In the genomic region with DNA sequence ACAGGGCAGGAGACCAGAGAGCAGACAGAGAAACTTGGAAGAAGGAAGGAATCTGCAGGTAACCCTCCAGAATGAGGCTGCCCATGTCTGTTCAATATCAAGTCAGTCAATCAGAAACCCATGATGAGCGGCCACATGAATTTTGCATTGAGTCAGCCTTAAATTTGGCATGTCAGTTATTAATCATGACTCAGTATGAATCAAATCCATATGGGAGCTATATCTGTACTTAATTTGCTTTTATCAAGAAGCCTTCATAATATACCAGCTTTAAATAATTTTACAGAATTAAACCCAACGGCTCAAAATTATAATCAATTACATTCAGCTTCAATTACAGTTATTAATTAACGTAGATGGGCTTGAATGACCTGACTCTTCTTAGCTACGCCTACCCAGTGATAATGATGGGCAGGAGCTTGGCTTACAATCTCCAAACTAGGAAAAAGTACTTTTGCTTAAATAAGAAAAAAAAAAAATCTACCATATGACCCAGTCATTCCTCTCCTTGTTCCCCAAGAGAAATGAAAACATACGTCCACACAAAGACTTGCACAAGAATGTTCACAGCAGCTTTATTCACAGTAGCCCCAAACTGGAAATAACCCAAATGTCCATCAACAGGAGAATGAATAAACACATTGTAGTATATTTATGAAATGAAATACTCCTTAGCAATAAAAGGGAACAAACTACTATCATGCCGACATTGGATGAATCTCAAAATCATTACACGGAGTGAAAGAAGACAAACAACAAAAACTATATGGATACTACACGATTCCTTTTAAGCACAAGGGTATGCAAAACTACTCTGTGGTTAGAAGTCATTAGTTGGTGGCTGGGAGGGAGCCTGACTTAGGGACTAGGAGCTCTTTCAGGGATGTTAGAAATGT, we compare ENCODE assay signal across 14 cellular contexts. TPM values are rescaled to one million over a fixed set of nuclear protein-coding genes. Genes with fewer than 3 reads are reported as not detected.
DNase-seq lines count a peak whose midpoint lies in the region; ATAC-seq and TF ChIP-seq lines count a peak whose summit lies in the region.
"Had no signal": no experiment of that assay in that cellular context is flagged by ENCODE, and none has a peak within 500 bp of the region (broad histone marks: within the 10 kb centered on the region; RNA-seq: fewer than 3 reads in every experiment).

No MANE protein-coding gene starts in this region.

- H3K4me1 ChIP-seq in foreskin keratinocyte, result no peaks in the 10 kb centered on the region
- H3K4me1 ChIP-seq: Caco-2 had no signal

- intact Hi-C loops in lower leg skin (cut with DNase I; ENCODE audit: low total_unique reads), result no loop called here

- H3K27ac ChIP-seq in foreskin keratinocyte, result no peak overlapping the region

- ATAC-seq in foreskin keratinocyte (peak; percentile 78), HG03159 (IDR thresholded peaks at IDR 0.05; ENCODE audit: unreplicated experiment) (no peak)
- ATAC-seq in stimulated activated effector memory CD8-positive, alpha-beta T cell treated with anti-CD3 and anti-CD28 coated beads, Interleukin-12 subunit alpha, Interleukin-12 subunit beta, amount 100 ng/mL, for 72 hours, result peak; percentile 63
- ATAC-seq: GM23338 had no signal

- peaks cover 35% of the 10 kb centered on the region for H3K36me3 Mint-ChIP-seq in HFFc6 (ENCODE audit: low read depth)
- no peaks in the 10 kb centered on the region for H3K36me3 Mint-ChIP-seq in stimulated activated effector memory CD8-positive, alpha-beta T cell treated with anti-CD3 and anti-CD28 coated beads, Interleukin-12 subunit alpha, Interleukin-12 subunit beta, amount 100 ng/mL, for 72 hours

- H3K4me1 Mint-ChIP-seq in HFFc6 (ENCODE audit: low read depth), result peaks cover 57% of the 10 kb centered on the region
- peaks cover 19% of the 10 kb centered on the region for H3K4me1 Mint-ChIP-seq in stimulated activated effector memory CD8-positive, alpha-beta T cell treated with anti-CD3 and anti-CD28 coated beads, Interleukin-12 subunit alpha, Interleukin-12 subunit beta, amount 100 ng/mL, for 72 hours
- H3K4me1 Mint-ChIP-seq: activated CD4-positive, alpha-beta memory T cell treated with anti-CD3 and anti-CD28 coated beads, Interleukin-2, amount 10 ng/mL, durations not matched to agents 7 days and 5 days; activated naive CD8-positive, alpha-beta T cell treated with anti-CD3 and anti-CD28 coated beads for 36 hours; endodermal cell had no signal

- peak overlapping the region; percentile 84 for H3K27ac Mint-ChIP-seq in HFFc6
- H3K27ac Mint-ChIP-seq in stimulated activated effector memory CD8-positive, alpha-beta T cell treated with anti-CD3 and anti-CD28 coated beads, Interleukin-12 subunit alpha, Interleukin-12 subunit beta, amount 100 ng/mL, for 72 hours, result no peak overlapping the region
- H3K27ac Mint-ChIP-seq: activated CD4-positive, alpha-beta memory T cell treated with anti-CD3 and anti-CD28 coated beads, Interleukin-2, amount 10 ng/mL, durations not matched to agents 7 days and 5 days; activated naive CD8-positive, alpha-beta T cell treated with anti-CD3 and anti-CD28 coated beads for 36 hours; endodermal cell; GM23338 had no signal

- DNase-seq in HFFc6, result peak; percentile 72
- peak; percentile 60 for DNase-seq in astrocyte of the hippocampus (ENCODE audit: low read depth, low spot score)
- DNase-seq in foreskin keratinocyte, result peak; percentile 20 to 46
- DNase-seq in stimulated activated effector memory CD8-positive, alpha-beta T cell treated with anti-CD3 and anti-CD28 coated beads, Interleukin-12 subunit alpha, Interleukin-12 subunit beta, amount 100 ng/mL, for 72 hours (ENCODE audit: low spot score in 2 of 2), result no peak
- no peak for DNase-seq in lower leg skin (ENCODE audit: low spot score in 2 of 2)
- no peak for DNase-seq in hippocampal formation (lab: John Stamatoyannopoulos, UW)
- DNase-seq in effector CD8-positive, alpha-beta T cell (lab: John Stamatoyannopoulos, UW), result no peak
- DNase-seq: activated CD4-positive, alpha-beta memory T cell treated with anti-CD3 and anti-CD28 coated beads, Interleukin-2, amount 10 ng/mL, durations not matched to agents 7 days and 5 days; activated naive CD8-positive, alpha-beta T cell treated with anti-CD3 and anti-CD28 coated beads for 36 hours; endodermal cell; NCI-H345 had no signal

- H3K9me3 Mint-ChIP-seq in HFFc6, result peaks cover 17% of the 10 kb centered on the region
- peaks cover 2% of the 10 kb centered on the region for H3K9me3 Mint-ChIP-seq in stimulated activated effector memory CD8-positive, alpha-beta T cell treated with anti-CD3 and anti-CD28 coated beads, Interleukin-12 subunit alpha, Interleukin-12 subunit beta, amount 100 ng/mL, for 72 hours

- H3K4me3 Mint-ChIP-seq in HFFc6, result peak overlapping the region; percentile 71
- H3K4me3 Mint-ChIP-seq in stimulated activated effector memory CD8-positive, alpha-beta T cell treated with anti-CD3 and anti-CD28 coated beads, Interleukin-12 subunit alpha, Interleukin-12 subunit beta, amount 100 ng/mL, for 72 hours, result no peak overlapping the region
- H3K4me3 Mint-ChIP-seq: activated CD4-positive, alpha-beta memory T cell treated with anti-CD3 and anti-CD28 coated beads, Interleukin-2, amount 10 ng/mL, durations not matched to agents 7 days and 5 days; activated naive CD8-positive, alpha-beta T cell treated with anti-CD3 and anti-CD28 coated beads for 36 hours; endodermal cell; GM23338 had no signal

- H3K27me3 Mint-ChIP-seq in HFFc6 (ENCODE audit: insufficient read depth), result peaks cover 3% of the 10 kb centered on the region
- H3K27me3 Mint-ChIP-seq: activated CD4-positive, alpha-beta memory T cell treated with anti-CD3 and anti-CD28 coated beads, Interleukin-2, amount 10 ng/mL, durations not matched to agents 7 days and 5 days; activated naive CD8-positive, alpha-beta T cell treated with anti-CD3 and anti-CD28 coated beads for 36 hours had no signal

- TF ChIP-seq CTCF in HFFc6 (IDR thresholded peaks at IDR 0.05), result no peak
- TF ChIP-seq CTCF in foreskin keratinocyte (conservative IDR thresholded peaks at IDR 0.05), result no peak
- no peak for TF ChIP-seq CTCF in lower leg skin (IDR thresholded peaks at IDR 0.05)

- WGBS in lower leg skin, 2 donors, result 47 to 51% methylated on average over 8 of the region's 8 CpGs

- no peaks in the 10 kb centered on the region for H3K27me3 ChIP-seq in foreskin keratinocyte

- TF ChIP-seq POLR2A in lower leg skin (IDR thresholded peaks at IDR 0.05), result no peak

- H3K4me3 ChIP-seq in lower leg skin (ENCODE audit: low read depth, poor library complexity, severe bottlenecking), result no peak overlapping the region
- H3K4me3 ChIP-seq: GM23338 had no signal

RNA-seq across cellular contexts. Expression of gene SLC39A11, which starts 48.6 kb away (rescaled TPM):
- total RNA-seq in HFFc6 (2021; fragmentation: NEBNext Ultra II Directional; extraction: Animal tissue kit (Norgen Biotek cat#: 25700)), result 10 to 100 TPM; 29.7 to 40.6 (median 34.9) TPM
- total RNA-seq in foreskin keratinocyte, result 9.3 and 10.9 TPM in 2 replicates
- 5.9 and 6.7 TPM in 2 replicates for polyA plus RNA-seq in foreskin keratinocyte
- total RNA-seq in lower leg skin, result 10 to 100 TPM; 41.6 to 59.0 (median 47.1) TPM

Comparison
In these comparisons a context has a peak if more than half of its experiments do, and no peak if none do; other contexts are left out.
1. DNase-seq: peak in HFFc6 (single experiment), astrocyte of the hippocampus (single experiment) and foreskin keratinocyte (2 of 2); none in stimulated activated effector memory CD8-positive, alpha-beta T cell treated with anti-CD3 and anti-CD28 coated beads, Interleukin-12 subunit alpha, Interleukin-12 subunit beta, amount 100 ng/mL, for 72 hours (0 of 2), lower leg skin (0 of 2), hippocampal formation (0 of 2) and effector CD8-positive, alpha-beta T cell (single experiment).